Comparison of ENCODE assay signal across 13 cellular contexts in genomic region chr11:90639687-90640086, GRCh38.
A peak's percentile ranks its signal among the peaks of the same experiment; 100 is the strongest.
DNase-seq lines count a peak whose midpoint lies in the region; ATAC-seq and TF ChIP-seq lines count a peak whose summit lies in the region.
"Had no signal": no experiment of that assay in that cellular context is flagged by ENCODE, and none has a peak within 500 bp of the region (broad histone marks: within the 10 kb centered on the region; RNA-seq: fewer than 3 reads in every experiment).

No MANE protein-coding gene starts in this region.

- in situ Hi-C loops in astrocyte of the spinal cord (cut with HindIII; ENCODE audit: low sequenced_read_pairs): no loop called here

- no peak overlapping the region for H3K4me3 ChIP-seq in astrocyte of the spinal cord (ENCODE audit: low read depth, low read length)
- H3K4me3 ChIP-seq: upper lobe of left lung had no signal

- no peak overlapping the region for H3K27ac ChIP-seq in C4-2B
- H3K27ac ChIP-seq: upper lobe of left lung had no signal

- TF ChIP-seq CTCF in C4-2B (conservative IDR thresholded peaks at IDR 0.05) (peak; percentile 61), astrocyte of the spinal cord (IDR thresholded peaks at IDR 0.05; ENCODE audit: low read depth, low read length) (peak; percentile 49)

- ATAC-seq in GM21447 (IDR thresholded peaks at IDR 0.05; ENCODE audit: unreplicated experiment) (no peak), GM18870 (IDR thresholded peaks at IDR 0.05; ENCODE audit: unreplicated experiment) (no peak)

- DNase-seq in HT1080 (ENCODE audit: low read depth): peak; percentile 8
- peak; percentile 20 for DNase-seq in astrocyte of the spinal cord (ENCODE audit: low read depth, low spot score)
- DNase-seq in left kidney (ENCODE audit: low read depth, low spot score): peak; percentile 41
- DNase-seq in central memory CD4-positive, alpha-beta T cell: no peak
- no peak for DNase-seq in NCI-H1092 (lab: John Stamatoyannopoulos, UW)
- DNase-seq: activated CD8-positive, alpha-beta memory T cell treated with anti-CD3 and anti-CD28 coated beads, Interleukin-2, amount 50 U/mL, for 4 hours; cerebellar nuclear complex; occipital lobe; T-helper 1 cell; upper lobe of left lung had no signal

Comparison
In these comparisons a context has a peak if more than half of its experiments do, and no peak if none do; other contexts are left out.
1. DNase-seq: peak in HT1080 (single experiment), astrocyte of the spinal cord (single experiment) and left kidney (single experiment); none in central memory CD4-positive, alpha-beta T cell (single experiment) and NCI-H1092 (single experiment).